ENCODE assay signal across 8 cellular contexts in genomic region chr19:801861-802496, GRCh38. TPM values are rescaled to one million over a fixed set of nuclear protein-coding genes. Genes with fewer than 3 reads are reported as not detected.
DNase-seq lines count a peak whose midpoint lies in the region; ATAC-seq, FAIRE-seq and TF ChIP-seq lines count a peak whose summit lies in the region.
"Had no signal": no experiment of that assay in that cellular context is flagged by ENCODE, and none has a peak within 500 bp of the region (broad histone marks: within the 10 kb centered on the region; RNA-seq: fewer than 3 reads in every experiment).

No MANE protein-coding gene starts in this region.

- H3K27me3 ChIP-seq in HUES64 (ENCODE audit: insufficient read depth, low read length) (no peaks in the 10 kb centered on the region), GM12878 (replicated peaks in 1 of 2; ENCODE audit: control insufficient read depth in 2 of 2, insufficient read depth in 2 of 2, low read length in 1 of 2) (no peaks in the 10 kb centered on the region), keratinocyte (ENCODE audit: control insufficient read depth, extremely low read depth, insufficient read depth, low read length) (no peaks in the 10 kb centered on the region), stomach (no peaks in the 10 kb centered on the region)

- FAIRE-seq in GM12878 (lab: Jason Lieb, UNC) (no peak), keratinocyte (lab: Jason Lieb, UNC) (no peak)

- in situ Hi-C loops in GM12878 (cut with MboI): no loop called here

- RAD21 ChIA-PET in GM12878 (lab: Charles Lee; ENCODE audit: unreplicated experiment): no interaction called here

- TF ChIP-seq EP300 in GM12878 (IDR thresholded peaks at IDR 0.05; ENCODE audit: borderline replicate concordance in 1 of 2, control insufficient read depth in 1 of 2, low read depth in 2 of 2, low read length in 2 of 2): no peak
- no peak for TF ChIP-seq EP300 in stomach (IDR thresholded peaks at IDR 0.05)

- H3K79me2 ChIP-seq in GM12878 (ENCODE audit: control insufficient read depth, insufficient read depth, low read length): peaks cover 69% of the 10 kb centered on the region
- H3K79me2 ChIP-seq in keratinocyte (ENCODE audit: control insufficient read depth, insufficient read depth, low read length): peaks cover 91% of the 10 kb centered on the region

- POLR2A ChIA-PET in GM12878 (lab: Charles Lee): no interaction called here

- H3K27ac ChIP-seq in HUES64 (ENCODE audit: low read depth, low read length) (peak overlapping the region; percentile 25; the same call in 1 of the 2 replicates), GM12878 (ENCODE audit: control insufficient read depth, insufficient read depth) (no peak overlapping the region), keratinocyte (ENCODE audit: control insufficient read depth, insufficient read depth, low read length) (peak overlapping the region; percentile 13), stomach (peak overlapping the region; percentile 0 to 100 (median 96))

- dilution Hi-C loops in keratinocyte (cut with MboI; ENCODE audit: extremely low pct_ligation_motif_present, low sequenced_read_pairs): no loop called here

- no peaks in the 10 kb centered on the region for H3K9me1 ChIP-seq in keratinocyte (ENCODE audit: control insufficient read depth, extremely low read depth, insufficient read depth, low read length)

- DNase-seq in GM12878 (ENCODE audit: low read depth, low spot score) (no peak), keratinocyte (ENCODE audit: low read depth, low spot score) (no peak), stomach (peak; percentile 60), NCI-H1417 treated with DMSO at 0.1 percent for 48 hours (lab: John Stamatoyannopoulos, UW) (no peak), foreskin melanocyte (no peak)
- DNase-seq: erythroblast had no signal

- peaks cover 79% of the 10 kb centered on the region for H3K36me3 ChIP-seq in HUES64 (ENCODE audit: insufficient read depth, low read length)
- peaks cover 19 to 67% of the 10 kb centered on the region in 2 experiments; a peak in 3 of 4 replicates for H3K36me3 ChIP-seq in GM12878 (ENCODE audit: control insufficient read depth in 2 of 2, insufficient read depth in 2 of 2, low read length in 1 of 2)
- H3K36me3 ChIP-seq in keratinocyte (ENCODE audit: control insufficient read depth in 2 of 2, extremely low read depth in 1 of 2, insufficient read depth in 2 of 2, low read length in 2 of 2): peaks cover 27 to 78% of the 10 kb centered on the region in 2 experiments
- peaks cover 51 to 70% (median 60%) of the 10 kb centered on the region in 4 donors for H3K36me3 ChIP-seq in stomach

- no peak for TF ChIP-seq RAD21 in GM12878 (IDR thresholded peaks at IDR 0.05; ENCODE audit: insufficient read depth, low read depth, low read length)

- H4K20me1 ChIP-seq in GM12878 (ENCODE audit: control insufficient read depth, insufficient read depth) (peaks cover 38% of the 10 kb centered on the region), keratinocyte (ENCODE audit: control insufficient read depth, extremely low read depth, insufficient read depth, low read length) (peaks cover 78% of the 10 kb centered on the region)

- intact Hi-C loops in GM12878 (cut with micrococcal nuclease; ENCODE audit: unreplicated experiment) (no loop called here), stomach (cut with DNase I; ENCODE audit: low total_unique reads) (no loop called here)

- H3K9ac ChIP-seq in HUES64 (ENCODE audit: low read depth, low read length): peak overlapping the region; percentile 1; the same call in 1 of the 2 replicates
- H3K9ac ChIP-seq in GM12878 (ENCODE audit: control insufficient read depth, insufficient read depth, low read length): no peak overlapping the region
- peak overlapping the region; percentile 91 for H3K9ac ChIP-seq in keratinocyte (ENCODE audit: control insufficient read depth, extremely low read depth, insufficient read depth, low read length)

- H3K9me3 ChIP-seq in HUES64 (ENCODE audit: insufficient read depth, low read depth, low read length) (no peaks in the 10 kb centered on the region), GM12878 (replicated peaks; ENCODE audit: control insufficient read depth, insufficient read depth, low read length) (no peaks in the 10 kb centered on the region), keratinocyte (ENCODE audit: control insufficient read depth, low read depth, low read length) (no peaks in the 10 kb centered on the region), stomach (no peaks in the 10 kb centered on the region)

- H3K4me2 ChIP-seq in GM12878 (ENCODE audit: control insufficient read depth, insufficient read depth) (peak overlapping the region; percentile 2; the same call in 1 of the 2 replicates), keratinocyte (ENCODE audit: control insufficient read depth, extremely low read depth, insufficient read depth, low read depth, low read length) (peak overlapping the region; percentile 96)

- no peak overlapping the region for H2AFZ ChIP-seq in GM12878 (ENCODE audit: control insufficient read depth, low read depth, low read length)
- no peak overlapping the region for H2AFZ ChIP-seq in keratinocyte (ENCODE audit: control insufficient read depth, low read length)

- no peak overlapping the region for H3K4me3 ChIP-seq in HUES64 (ENCODE audit: low read length)
- peak overlapping the region; percentile 51; the same call in 1 of the 2 replicates for H3K4me3 ChIP-seq in GM12878
- peak overlapping the region; percentile 26 to 99 (median 65) for H3K4me3 ChIP-seq in keratinocyte (ENCODE audit: control insufficient read depth in 2 of 3, extremely low read depth in 1 of 3, insufficient read depth in 2 of 3, low read depth in 1 of 3, low read length in 3 of 3)
- H3K4me3 ChIP-seq in stomach: peak overlapping the region; percentile 11 to 97 (median 59)

- CTCF ChIA-PET in GM12878 (lab: Yijun Ruan, JAX): no interaction called here

- ATAC-seq in GM12878 (no peak), GM18907 (IDR thresholded peaks at IDR 0.05; ENCODE audit: unreplicated experiment) (no peak)

- SMC1A ChIA-PET in GM12878 (lab: Charles Lee; ENCODE audit: uncharacterized antibody, unreplicated experiment): no interaction called here

- 89% methylated on average over 23 of the region's 23 CpGs for WGBS in HUES64
- 88% methylated on average over 22 of the region's 23 CpGs for WGBS in GM12878 (ENCODE audit: insufficient coverage, insufficient replicate concordance, low lambda C conversion rate, missing lambda C conversion rate)
- WGBS in stomach, 5 donors: 29 to 36% (median 31%) methylated on average over 14 to 23 of the region's 23 CpGs

- TF ChIP-seq POLR2A in GM12878 (IDR thresholded peaks at IDR 0.05; ENCODE audit: low read depth, low read length) (peak; percentile 56), stomach (IDR thresholded peaks at IDR 0.05) (no peak)

- H3K4me1 ChIP-seq in HUES64 (ENCODE audit: insufficient read depth, low read length) (peaks cover 22% of the 10 kb centered on the region), GM12878 (ENCODE audit: control insufficient read depth, insufficient read depth, low read length) (peaks cover 7% of the 10 kb centered on the region; the same call in 1 of the 2 replicates), keratinocyte (ENCODE audit: control insufficient read depth, extremely low read depth, insufficient read depth, low read length) (peaks cover 32% of the 10 kb centered on the region), stomach (peaks cover 52 to 74% (median 62%) of the 10 kb centered on the region in 4 donors)

- TF ChIP-seq CTCF in GM12878 (IDR thresholded peaks at IDR 0.05 in 2 of 3, conservative IDR thresholded peaks at IDR 0.05 in 1 of 3; ENCODE audit: control insufficient read depth in 2 of 3, extremely low read depth in 1 of 3, insufficient read depth in 1 of 3, low read depth in 3 of 3, low read length in 3 of 3) (no peak), keratinocyte (optimal IDR thresholded peaks at IDR 0.05 in 1 of 3, IDR thresholded peaks at IDR 0.05 in 1 of 3, conservative IDR thresholded peaks at IDR 0.05 in 1 of 3; ENCODE audit: extremely low read depth in 1 of 3, insufficient read depth in 2 of 3, low read length in 3 of 3) (no peak), stomach (IDR thresholded peaks at IDR 0.05) (no peak)

- BruUV-seq in GM12878 (replicated peaks; lab: Mats Ljungman, UMichigan): no TSS peak

RNA-seq across cellular contexts. Expression of gene PTBP1, which starts 4.7 kb away (rescaled TPM):
- 388 TPM for polyA plus RNA-seq in HUES64 (2013, experiment 1 of 2)
- 354 TPM for polyA plus RNA-seq in HUES64 (2013, experiment 2 of 2)
- 155 and 159 TPM in 2 replicates for total RNA-seq in GM12878 (2013; cell fraction: nucleolus; rRNA removed)
- 179 and 217 TPM in 2 replicates for total RNA-seq in GM12878 (2014; rRNA removed)
- total RNA-seq in GM12878 (2014; rRNA removed; fragmentation: Illumina TruSeq; extraction: Trizol): 78.0 and 93.5 TPM in 2 replicates
- 464 and 532 TPM in 2 replicates for total RNA-seq in GM12878 (2021)
- 160 TPM for polyA plus RNA-seq in GM12878 (2011; ENCODE audit: low read depth)
- 38.2 and 161 TPM in 2 replicates for polyA plus RNA-seq in GM12878 (2011; rRNA removed)
- 124 and 140 TPM in 2 replicates for polyA plus RNA-seq in GM12878 (2011; cell fraction: cytosol; rRNA removed)
- polyA plus RNA-seq in GM12878 (2011; cell fraction: nucleus; rRNA removed): 617 and 643 TPM in 2 replicates
- polyA plus RNA-seq in GM12878 (2012): 202 and 308 TPM in 2 replicates
- 178 and 225 TPM in 2 replicates for polyA plus RNA-seq in GM12878 (2014; fragmentation: Illumina TruSeq; extraction: Trizol)
- polyA plus RNA-seq in GM12878 (2014; fragmentation: Nextera tagmentation; extraction: Ambion mirVana): 10 to 100 TPM; 13.1 to 31.6 TPM
- polyA plus RNA-seq in GM12878 (2014; rRNA removed): 218 and 343 TPM in 2 replicates
- polyA plus RNA-seq in GM12878 (2016; fragmentation: Nextera tagmentation; extraction: Ambion mirVana): 100 to 1,000 TPM; 285 to 330 TPM
- 142 and 159 TPM in 2 replicates for polyA minus RNA-seq in GM12878 (2011; rRNA and poly(A)+ RNA removed)
- polyA minus RNA-seq in GM12878 (2011; cell fraction: cytosol; rRNA and poly(A)+ RNA removed): 158 and 187 TPM in 2 replicates
- polyA minus RNA-seq in GM12878 (2011; cell fraction: nucleus; rRNA and poly(A)+ RNA removed): 106 and 165 TPM in 2 replicates
- 117 to 180 TPM (median 130 TPM) in 3 replicates for polyA plus RNA-seq in keratinocyte
- polyA plus RNA-seq in keratinocyte (2011; ENCODE audit: low read depth): 145 TPM
- polyA plus RNA-seq in keratinocyte (2011; cell fraction: cytosol; rRNA removed): 112 and 148 TPM in 2 replicates
- polyA plus RNA-seq in keratinocyte (2011; cell fraction: nucleus; rRNA removed): 151 and 213 TPM in 2 replicates
- polyA plus RNA-seq in keratinocyte (2012; ENCODE audit: low replicate concordance): 154 and 321 TPM in 2 replicates
- polyA minus RNA-seq in keratinocyte: 183 to 411 TPM (median 209 TPM) in 3 replicates
- 242 TPM for polyA minus RNA-seq in keratinocyte (2011; cell fraction: cytosol; rRNA and poly(A)+ RNA removed)
- polyA minus RNA-seq in keratinocyte (2011; cell fraction: nucleus; rRNA and poly(A)+ RNA removed): 164 and 177 TPM in 2 replicates
- 100 to 1,000 TPM in 4 of 5 donors, 10 to 100 TPM in 1; 92.9 to 539 (median 173) TPM for total RNA-seq in stomach
- polyA plus RNA-seq in stomach: 10 to 100 TPM; 74.8 to 80.9 (median 74.8) TPM

RNA-seq across cellular contexts. Expression of gene PLPPR3, which starts 19.8 kb away (rescaled TPM):
- polyA plus RNA-seq in HUES64 (2013, experiment 1 of 2): 34.9 TPM
- polyA plus RNA-seq in HUES64 (2013, experiment 2 of 2): 47.1 TPM
- total RNA-seq in GM12878 (2013; cell fraction: nucleolus; rRNA removed): not detected in 2 replicates
- total RNA-seq in GM12878 (2014; rRNA removed): not detected in 2 replicates
- not detected in 2 replicates for total RNA-seq in GM12878 (2014; rRNA removed; fragmentation: Illumina TruSeq; extraction: Trizol)
- not detected in 2 replicates for total RNA-seq in GM12878 (2021)
- polyA plus RNA-seq in GM12878 (2011; ENCODE audit: low read depth): not detected
- not detected in 2 replicates for polyA plus RNA-seq in GM12878 (2011; rRNA removed)
- polyA plus RNA-seq in GM12878 (2011; cell fraction: cytosol; rRNA removed): not detected in 2 replicates
- polyA plus RNA-seq in GM12878 (2011; cell fraction: nucleus; rRNA removed): not detected in 2 replicates
- polyA plus RNA-seq in GM12878 (2012): 0.08 and 0.12 TPM in 2 replicates
- not detected in 2 replicates for polyA plus RNA-seq in GM12878 (2014; fragmentation: Illumina TruSeq; extraction: Trizol)
- polyA plus RNA-seq in GM12878 (2014; fragmentation: Nextera tagmentation; extraction: Ambion mirVana): not detected
- polyA plus RNA-seq in GM12878 (2014; rRNA removed): not detected in 2 replicates
- under 1 TPM in 1 of 2 experiments, not detected in 1; 0.07 TPM for polyA plus RNA-seq in GM12878 (2016; fragmentation: Nextera tagmentation; extraction: Ambion mirVana)
- 0.10 TPM in 1 of 2 replicates, not detected in the other for polyA minus RNA-seq in GM12878 (2011; rRNA and poly(A)+ RNA removed)
- not detected in 2 replicates for polyA minus RNA-seq in GM12878 (2011; cell fraction: cytosol; rRNA and poly(A)+ RNA removed)
- polyA minus RNA-seq in GM12878 (2011; cell fraction: nucleus; rRNA and poly(A)+ RNA removed): not detected in 2 replicates
- 0.02 to 0.08 TPM in 2 of 3 replicates, not detected in the other for polyA plus RNA-seq in keratinocyte
- not detected for polyA plus RNA-seq in keratinocyte (2011; ENCODE audit: low read depth)
- polyA plus RNA-seq in keratinocyte (2011; cell fraction: cytosol; rRNA removed): 0.04 and 0.05 TPM in 2 replicates
- 0.09 and 0.10 TPM in 2 replicates for polyA plus RNA-seq in keratinocyte (2011; cell fraction: nucleus; rRNA removed)
- polyA plus RNA-seq in keratinocyte (2012; ENCODE audit: low replicate concordance): not detected in 2 replicates
- not detected in 3 replicates for polyA minus RNA-seq in keratinocyte
- not detected for polyA minus RNA-seq in keratinocyte (2011; cell fraction: cytosol; rRNA and poly(A)+ RNA removed)
- 0.31 TPM in 1 of 2 replicates, not detected in the other for polyA minus RNA-seq in keratinocyte (2011; cell fraction: nucleus; rRNA and poly(A)+ RNA removed)
- under 1 TPM in 1 of 5 donors, not detected in 4; 0.55 TPM for total RNA-seq in stomach
- polyA plus RNA-seq in stomach: under 1 TPM in 1 of 3 donors, not detected in 2; 0.46 TPM

RNA-seq across cellular contexts. Expression of gene AZU1, which starts 25.7 kb away (rescaled TPM):
- 0.25 TPM for polyA plus RNA-seq in HUES64 (2013, experiment 1 of 2)
- polyA plus RNA-seq in HUES64 (2013, experiment 2 of 2): not detected
- total RNA-seq in GM12878 (2013; cell fraction: nucleolus; rRNA removed): not detected in 2 replicates
- total RNA-seq in GM12878 (2014; rRNA removed): not detected in 2 replicates
- total RNA-seq in GM12878 (2014; rRNA removed; fragmentation: Illumina TruSeq; extraction: Trizol): not detected in 2 replicates
- not detected in 2 replicates for total RNA-seq in GM12878 (2021)
- 0.14 TPM for polyA plus RNA-seq in GM12878 (2011; ENCODE audit: low read depth)
- polyA plus RNA-seq in GM12878 (2011; rRNA removed): not detected in 2 replicates
- not detected in 2 replicates for polyA plus RNA-seq in GM12878 (2011; cell fraction: cytosol; rRNA removed)
- 0.18 and 0.19 TPM in 2 replicates for polyA plus RNA-seq in GM12878 (2011; cell fraction: nucleus; rRNA removed)
- polyA plus RNA-seq in GM12878 (2012): 0.10 and 0.20 TPM in 2 replicates
- not detected in 2 replicates for polyA plus RNA-seq in GM12878 (2014; fragmentation: Illumina TruSeq; extraction: Trizol)
- polyA plus RNA-seq in GM12878 (2014; fragmentation: Nextera tagmentation; extraction: Ambion mirVana): not detected
- 0.27 TPM in 1 of 2 replicates, not detected in the other for polyA plus RNA-seq in GM12878 (2014; rRNA removed)
- not detected for polyA plus RNA-seq in GM12878 (2016; fragmentation: Nextera tagmentation; extraction: Ambion mirVana)
- polyA minus RNA-seq in GM12878 (2011; rRNA and poly(A)+ RNA removed): not detected in 2 replicates
- not detected in 2 replicates for polyA minus RNA-seq in GM12878 (2011; cell fraction: cytosol; rRNA and poly(A)+ RNA removed)
- polyA minus RNA-seq in GM12878 (2011; cell fraction: nucleus; rRNA and poly(A)+ RNA removed): not detected in 2 replicates
- polyA plus RNA-seq in keratinocyte: not detected in 3 replicates
- polyA plus RNA-seq in keratinocyte (2011; ENCODE audit: low read depth): not detected
- polyA plus RNA-seq in keratinocyte (2011; cell fraction: cytosol; rRNA removed): not detected in 2 replicates
- not detected in 2 replicates for polyA plus RNA-seq in keratinocyte (2011; cell fraction: nucleus; rRNA removed)
- not detected in 2 replicates for polyA plus RNA-seq in keratinocyte (2012; ENCODE audit: low replicate concordance)
- polyA minus RNA-seq in keratinocyte: not detected in 3 replicates
- not detected for polyA minus RNA-seq in keratinocyte (2011; cell fraction: cytosol; rRNA and poly(A)+ RNA removed)
- polyA minus RNA-seq in keratinocyte (2011; cell fraction: nucleus; rRNA and poly(A)+ RNA removed): not detected in 2 replicates
- total RNA-seq in stomach: under 1 TPM in 1 of 5 donors, not detected in 4; 0.55 TPM
- polyA plus RNA-seq in stomach: 1 to 10 TPM in 1 of 3 donors, under 1 TPM in 2; 0.53 to 1.5 (median 1.00) TPM

RNA-seq across cellular contexts. Expression of gene PRTN3, which starts 38.8 kb away (rescaled TPM):
- not detected for polyA plus RNA-seq in HUES64 (2013, experiment 1 of 2)
- polyA plus RNA-seq in HUES64 (2013, experiment 2 of 2): not detected
- total RNA-seq in GM12878 (2013; cell fraction: nucleolus; rRNA removed): not detected in 2 replicates
- total RNA-seq in GM12878 (2014; rRNA removed): not detected in 2 replicates
- not detected in 2 replicates for total RNA-seq in GM12878 (2014; rRNA removed; fragmentation: Illumina TruSeq; extraction: Trizol)
- not detected in 2 replicates for total RNA-seq in GM12878 (2021)
- polyA plus RNA-seq in GM12878 (2011; ENCODE audit: low read depth): not detected
- 0.08 TPM in 1 of 2 replicates, not detected in the other for polyA plus RNA-seq in GM12878 (2011; rRNA removed)
- 0.10 TPM in 1 of 2 replicates, not detected in the other for polyA plus RNA-seq in GM12878 (2011; cell fraction: cytosol; rRNA removed)
- polyA plus RNA-seq in GM12878 (2011; cell fraction: nucleus; rRNA removed): not detected in 2 replicates
- not detected in 2 replicates for polyA plus RNA-seq in GM12878 (2012)
- polyA plus RNA-seq in GM12878 (2014; fragmentation: Illumina TruSeq; extraction: Trizol): not detected in 2 replicates
- polyA plus RNA-seq in GM12878 (2014; fragmentation: Nextera tagmentation; extraction: Ambion mirVana): not detected
- polyA plus RNA-seq in GM12878 (2014; rRNA removed): not detected in 2 replicates
- not detected for polyA plus RNA-seq in GM12878 (2016; fragmentation: Nextera tagmentation; extraction: Ambion mirVana)
- polyA minus RNA-seq in GM12878 (2011; rRNA and poly(A)+ RNA removed): not detected in 2 replicates
- polyA minus RNA-seq in GM12878 (2011; cell fraction: cytosol; rRNA and poly(A)+ RNA removed): not detected in 2 replicates
- polyA minus RNA-seq in GM12878 (2011; cell fraction: nucleus; rRNA and poly(A)+ RNA removed): not detected in 2 replicates
- polyA plus RNA-seq in keratinocyte: not detected in 3 replicates
- polyA plus RNA-seq in keratinocyte (2011; ENCODE audit: low read depth): not detected
- not detected in 2 replicates for polyA plus RNA-seq in keratinocyte (2011; cell fraction: cytosol; rRNA removed)
- not detected in 2 replicates for polyA plus RNA-seq in keratinocyte (2011; cell fraction: nucleus; rRNA removed)
- polyA plus RNA-seq in keratinocyte (2012; ENCODE audit: low replicate concordance): not detected in 2 replicates
- polyA minus RNA-seq in keratinocyte: not detected in 3 replicates
- not detected for polyA minus RNA-seq in keratinocyte (2011; cell fraction: cytosol; rRNA and poly(A)+ RNA removed)
- polyA minus RNA-seq in keratinocyte (2011; cell fraction: nucleus; rRNA and poly(A)+ RNA removed): not detected in 2 replicates
- total RNA-seq in stomach: 1 to 10 TPM in 1 of 5 donors, not detected in 4; 2.6 TPM
- under 1 TPM in 1 of 3 donors, not detected in 2; 0.15 TPM for polyA plus RNA-seq in stomach

RNA-seq across cellular contexts. Expression of gene ELANE, which starts 50.1 kb away (rescaled TPM):
- polyA plus RNA-seq in HUES64 (2013, experiment 1 of 2): not detected
- polyA plus RNA-seq in HUES64 (2013, experiment 2 of 2): not detected
- total RNA-seq in GM12878 (2013; cell fraction: nucleolus; rRNA removed): not detected in 2 replicates
- total RNA-seq in GM12878 (2014; rRNA removed) (not detected in 2 replicates), GM12878 (2014; rRNA removed; fragmentation: Illumina TruSeq; extraction: Trizol) (not detected in 2 replicates), GM12878 (2021) (not detected in 2 replicates), stomach (10 to 100 TPM in 1 of 5 donors, 1 to 10 TPM in 1, not detected in 3; 2.9 to 10.5 TPM)
- not detected for polyA plus RNA-seq in GM12878 (2011; ENCODE audit: low read depth)
- polyA plus RNA-seq in GM12878 (2011; rRNA removed) (not detected in 2 replicates), GM12878 (2014; fragmentation: Illumina TruSeq; extraction: Trizol) (not detected in 2 replicates), GM12878 (2014; fragmentation: Nextera tagmentation; extraction: Ambion mirVana) (not detected), GM12878 (2014; rRNA removed) (not detected in 2 replicates), GM12878 (2016; fragmentation: Nextera tagmentation; extraction: Ambion mirVana) (not detected), keratinocyte (not detected in 3 replicates), stomach (1 to 10 TPM in 2 of 3 donors, not detected in 1; 1.1 to 3.4 TPM)
- not detected in 2 replicates for polyA plus RNA-seq in GM12878 (2011; cell fraction: cytosol; rRNA removed)
- polyA plus RNA-seq in GM12878 (2011; cell fraction: nucleus; rRNA removed): not detected in 2 replicates
- polyA plus RNA-seq in GM12878 (2012): not detected in 2 replicates
- not detected in 2 replicates for polyA minus RNA-seq in GM12878 (2011; rRNA and poly(A)+ RNA removed)
- polyA minus RNA-seq in GM12878 (2011; cell fraction: cytosol; rRNA and poly(A)+ RNA removed): not detected in 2 replicates
- polyA minus RNA-seq in GM12878 (2011; cell fraction: nucleus; rRNA and poly(A)+ RNA removed): not detected in 2 replicates
- not detected for polyA plus RNA-seq in keratinocyte (2011; ENCODE audit: low read depth)
- not detected in 2 replicates for polyA plus RNA-seq in keratinocyte (2011; cell fraction: cytosol; rRNA removed)
- not detected in 2 replicates for polyA plus RNA-seq in keratinocyte (2011; cell fraction: nucleus; rRNA removed)
- not detected in 2 replicates for polyA plus RNA-seq in keratinocyte (2012; ENCODE audit: low replicate concordance)
- polyA minus RNA-seq in keratinocyte: not detected in 3 replicates
- not detected for polyA minus RNA-seq in keratinocyte (2011; cell fraction: cytosol; rRNA and poly(A)+ RNA removed)
- polyA minus RNA-seq in keratinocyte (2011; cell fraction: nucleus; rRNA and poly(A)+ RNA removed): not detected in 2 replicates
